ENCODE assay signal across 10 cellular contexts in the genomic region with DNA sequence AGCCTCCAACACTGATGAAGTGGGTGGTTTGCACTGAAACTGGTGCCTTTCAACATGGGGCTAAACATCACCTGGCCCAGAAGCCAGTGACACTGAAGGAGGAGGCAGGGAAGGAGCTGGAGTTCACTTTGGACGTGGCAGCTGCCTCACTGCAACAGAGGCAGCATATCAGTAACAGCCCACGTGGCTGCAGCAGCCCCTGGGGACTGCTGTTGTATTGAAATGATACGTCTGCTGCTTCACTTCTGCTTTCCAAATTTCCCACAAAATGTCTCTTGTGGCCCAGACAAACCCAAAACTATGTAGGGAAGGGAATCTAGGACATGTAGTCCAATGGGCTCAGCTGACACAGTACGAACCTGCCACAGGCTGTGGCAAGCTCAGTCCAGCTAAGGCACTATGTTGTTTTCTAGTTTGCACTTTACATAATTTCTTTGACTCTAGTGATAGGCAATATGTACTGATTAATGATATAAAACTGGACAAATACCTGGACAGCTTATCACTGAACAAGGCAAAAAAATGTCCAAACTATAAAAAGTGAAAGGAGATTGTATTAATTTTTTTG.
DNase-seq lines count a peak whose midpoint lies in the region; ATAC-seq and TF ChIP-seq lines count a peak whose summit lies in the region.
"Had no signal": no experiment of that assay in that cellular context is flagged by ENCODE, and none has a peak within 500 bp of the region (broad histone marks: within the 10 kb centered on the region; RNA-seq: fewer than 3 reads in every experiment).

No MANE protein-coding gene starts in this region.

- peak; percentile 51 for DNase-seq in GM12864 (ENCODE audit: low read depth)
- no peak for DNase-seq in T-helper 17 cell
- no peak for DNase-seq in activated CD4-positive, alpha-beta T cell treated with anti-CD3 and anti-CD28 coated beads for 4 hours
- no peak for DNase-seq in stimulated activated CD8-positive, alpha-beta memory T cell treated with anti-CD3 and anti-CD28 coated beads, Interleukin-4, amount 100 ng/mL, for 48 hours
- no peak for DNase-seq in activated CD4-positive, alpha-beta T cell treated with anti-CD3 and anti-CD28 coated beads, Interleukin-2, amount 10 ng/mL, durations not matched to agents 24 days and 14 days
- DNase-seq in activated CD4-positive, alpha-beta memory T cell treated with anti-CD3 and anti-CD28 coated beads for 36 hours, result no peak
- DNase-seq: CD4-positive, alpha-beta memory T cell; tibial artery had no signal

- intact Hi-C loops in activated CD4-positive, alpha-beta T cell treated with anti-CD3 and anti-CD28 coated beads, Interleukin-2, amount 10 ng/mL, durations not matched to agents 24 days and 14 days (cut with micrococcal nuclease), result no loop called here
- intact Hi-C loops in activated CD4-positive, alpha-beta memory T cell treated with anti-CD3 and anti-CD28 coated beads for 36 hours (cut with micrococcal nuclease), result no loop called here

- no peak overlapping the region for H3K27ac Mint-ChIP-seq in T-helper 17 cell
- H3K27ac Mint-ChIP-seq in activated CD4-positive, alpha-beta T cell treated with anti-CD3 and anti-CD28 coated beads, Interleukin-2, amount 10 ng/mL, durations not matched to agents 24 days and 14 days, result no peak overlapping the region
- no peak overlapping the region for H3K27ac Mint-ChIP-seq in activated CD4-positive, alpha-beta memory T cell treated with anti-CD3 and anti-CD28 coated beads for 36 hours

- no peak overlapping the region for H3K4me3 Mint-ChIP-seq in T-helper 17 cell
- no peak overlapping the region for H3K4me3 Mint-ChIP-seq in activated CD4-positive, alpha-beta T cell treated with anti-CD3 and anti-CD28 coated beads, Interleukin-2, amount 10 ng/mL, durations not matched to agents 24 days and 14 days
- H3K4me3 Mint-ChIP-seq in activated CD4-positive, alpha-beta memory T cell treated with anti-CD3 and anti-CD28 coated beads for 36 hours, result no peak overlapping the region
- H3K4me3 Mint-ChIP-seq: CD4-positive, alpha-beta memory T cell had no signal

- peaks cover 2% of the 10 kb centered on the region for H3K4me1 Mint-ChIP-seq in T-helper 17 cell
- H3K4me1 Mint-ChIP-seq in activated CD4-positive, alpha-beta T cell treated with anti-CD3 and anti-CD28 coated beads, Interleukin-2, amount 10 ng/mL, durations not matched to agents 24 days and 14 days, result no peaks in the 10 kb centered on the region
- no peaks in the 10 kb centered on the region for H3K4me1 Mint-ChIP-seq in activated CD4-positive, alpha-beta memory T cell treated with anti-CD3 and anti-CD28 coated beads for 36 hours (ENCODE audit: low read depth)
- H3K4me1 Mint-ChIP-seq: CD4-positive, alpha-beta memory T cell had no signal

- CTCF ChIA-PET in activated CD4-positive, alpha-beta memory T cell treated with anti-CD3 and anti-CD28 coated beads for 36 hours (lab: Charles Lee), result no interaction called here

- no peak overlapping the region for H3K4me3 ChIP-seq in GM12864 (ENCODE audit: low read depth, low read length)
- H3K4me3 ChIP-seq: tibial artery had no signal

- peaks cover 18% of the 10 kb centered on the region for H3K27me3 Mint-ChIP-seq in T-helper 17 cell
- peaks cover 3% of the 10 kb centered on the region for H3K27me3 Mint-ChIP-seq in activated CD4-positive, alpha-beta T cell treated with anti-CD3 and anti-CD28 coated beads, Interleukin-2, amount 10 ng/mL, durations not matched to agents 24 days and 14 days
- H3K27me3 Mint-ChIP-seq in activated CD4-positive, alpha-beta memory T cell treated with anti-CD3 and anti-CD28 coated beads for 36 hours, result peaks cover 1% of the 10 kb centered on the region
- H3K27me3 Mint-ChIP-seq: CD4-positive, alpha-beta memory T cell had no signal

- peak; percentile 90 for ATAC-seq in GM19463 (IDR thresholded peaks at IDR 0.05; ENCODE audit: unreplicated experiment)
- ATAC-seq in HG03066 (IDR thresholded peaks at IDR 0.05; ENCODE audit: low read depth, unreplicated experiment), result peak; percentile 85
- ATAC-seq in T-helper 17 cell, result peak; percentile 33

- no peaks in the 10 kb centered on the region for H3K36me3 Mint-ChIP-seq in T-helper 17 cell (ENCODE audit: low read depth)
- no peaks in the 10 kb centered on the region for H3K36me3 Mint-ChIP-seq in activated CD4-positive, alpha-beta T cell treated with anti-CD3 and anti-CD28 coated beads, Interleukin-2, amount 10 ng/mL, durations not matched to agents 24 days and 14 days (ENCODE audit: low read depth)
- H3K36me3 Mint-ChIP-seq in activated CD4-positive, alpha-beta memory T cell treated with anti-CD3 and anti-CD28 coated beads for 36 hours, result no peaks in the 10 kb centered on the region
- H3K36me3 Mint-ChIP-seq: CD4-positive, alpha-beta memory T cell had no signal

- no peaks in the 10 kb centered on the region for H3K9me3 Mint-ChIP-seq in activated CD4-positive, alpha-beta T cell treated with anti-CD3 and anti-CD28 coated beads, Interleukin-2, amount 10 ng/mL, durations not matched to agents 24 days and 14 days
- no peaks in the 10 kb centered on the region for H3K9me3 Mint-ChIP-seq in activated CD4-positive, alpha-beta memory T cell treated with anti-CD3 and anti-CD28 coated beads for 36 hours
- H3K9me3 Mint-ChIP-seq: CD4-positive, alpha-beta memory T cell had no signal

- no peaks in the 10 kb centered on the region for H3K9me3 ChIP-seq in T-helper 17 cell (ENCODE audit: control insufficient read depth, low read length, poor library complexity, severe bottlenecking)
- H3K9me3 ChIP-seq: tibial artery had no signal

- no peak for TF ChIP-seq CTCF in GM12864 (IDR thresholded peaks at IDR 0.05; ENCODE audit: low read depth, low read length, missing control alignments)

- POLR2A ChIA-PET in activated CD4-positive, alpha-beta memory T cell treated with anti-CD3 and anti-CD28 coated beads for 36 hours (lab: Charles Lee), result no interaction called here

Comparison
In these comparisons a context has a peak if more than half of its experiments do, and no peak if none do; other contexts are left out.
1. ATAC-seq: peak in every context shown above with its lines; median percentile 90 in GM19463; 85 in HG03066; 33 in T-helper 17 cell.